In the genomic region with DNA sequence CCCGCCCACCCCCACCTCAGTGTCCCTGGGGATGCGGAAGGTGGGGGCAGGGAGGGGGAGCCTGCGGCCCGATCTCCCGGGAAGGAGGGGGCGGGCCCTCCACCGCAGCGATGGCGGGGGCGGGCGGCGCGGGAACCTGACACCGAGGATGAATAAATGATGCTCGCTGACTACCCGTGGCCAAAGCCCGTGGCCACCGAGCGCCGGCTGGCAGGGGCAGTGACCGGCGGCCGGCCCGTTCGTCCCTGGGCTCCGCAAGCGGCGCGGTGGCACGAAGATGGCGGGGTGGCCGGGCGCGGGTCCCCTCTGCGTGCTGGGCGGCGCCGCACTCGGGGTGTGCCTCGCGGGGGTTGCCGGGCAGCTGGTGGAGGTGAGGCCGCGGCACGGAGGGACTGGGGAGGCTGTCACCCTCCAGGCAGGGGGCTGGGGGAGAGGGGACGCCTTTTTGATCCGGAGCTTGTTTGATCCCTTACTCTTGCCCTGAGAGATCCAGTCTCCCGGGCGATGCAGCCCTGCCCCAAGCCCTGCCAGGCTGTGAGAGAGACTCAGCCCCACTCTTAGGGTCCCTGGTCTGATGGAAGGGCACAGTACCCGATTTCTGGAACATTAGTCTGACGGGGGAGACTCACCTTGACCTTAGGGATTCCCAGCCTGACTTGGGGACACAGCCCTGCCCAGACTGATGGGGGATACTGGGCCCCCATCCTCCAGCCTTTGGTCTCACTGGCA, we compare ENCODE assay signal across 9 cellular contexts. TPM values are rescaled to one million over a fixed set of nuclear protein-coding genes. Genes with fewer than 3 reads are reported as not detected.
A peak's percentile ranks its signal among the peaks of the same experiment; 100 is the strongest.
DNase-seq lines count a peak whose midpoint lies in the region; ATAC-seq and TF ChIP-seq lines count a peak whose summit lies in the region.
"Had no signal": no experiment of that assay in that cellular context is flagged by ENCODE, and none has a peak within 500 bp of the region (broad histone marks: within the 10 kb centered on the region; RNA-seq: fewer than 3 reads in every experiment).

A gene with protein sequence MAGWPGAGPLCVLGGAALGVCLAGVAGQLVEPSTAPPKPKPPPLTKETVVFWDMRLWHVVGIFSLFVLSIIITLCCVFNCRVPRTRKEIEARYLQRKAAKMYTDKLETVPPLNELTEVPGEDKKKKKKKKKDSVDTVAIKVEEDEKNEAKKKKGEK (plus strand): TSS at position 182 of the 729 bp plus-strand sequence. CDS start 96 bp downstream, at position 278.

- no peaks in the 10 kb centered on the region for H3K9me3 Mint-ChIP-seq in activated CD4-positive, alpha-beta memory T cell treated with anti-CD3 and anti-CD28 coated beads for 36 hours
- H3K9me3 Mint-ChIP-seq in activated CD4-positive, alpha-beta memory T cell treated with anti-CD3 and anti-CD28 coated beads, Interleukin-2, amount 10 ng/mL, durations not matched to agents 7 days and 5 days = no peaks in the 10 kb centered on the region
- H3K9me3 Mint-ChIP-seq: T-helper 1 cell treated with Interleukin-12 subunit alpha and Interleukin-12 subunit beta and Interleukin-4 antibody, amounts not matched to agents 30 μg/mL and 1 μg/mL, for 36 hours had no signal

- no peaks in the 10 kb centered on the region for H3K9me3 ChIP-seq in thoracic aorta

- peaks cover 2% of the 10 kb centered on the region for H3K27me3 Mint-ChIP-seq in activated CD4-positive, alpha-beta memory T cell treated with anti-CD3 and anti-CD28 coated beads for 36 hours
- H3K27me3 Mint-ChIP-seq in activated CD4-positive, alpha-beta memory T cell treated with anti-CD3 and anti-CD28 coated beads, Interleukin-2, amount 10 ng/mL, durations not matched to agents 7 days and 5 days = peaks cover 31% of the 10 kb centered on the region

- H3K36me3 Mint-ChIP-seq in activated CD4-positive, alpha-beta memory T cell treated with anti-CD3 and anti-CD28 coated beads for 36 hours = no peaks in the 10 kb centered on the region
- H3K36me3 Mint-ChIP-seq in activated CD4-positive, alpha-beta memory T cell treated with anti-CD3 and anti-CD28 coated beads, Interleukin-2, amount 10 ng/mL, durations not matched to agents 7 days and 5 days (ENCODE audit: low read depth) = no peaks in the 10 kb centered on the region

- intact Hi-C loops in activated CD4-positive, alpha-beta memory T cell treated with anti-CD3 and anti-CD28 coated beads for 36 hours (cut with micrococcal nuclease) = loop anchor here (10.0 kb wide), 1 partner anchor 163 kb away; the partner anchor contains the start of gene MYL3

- H3K27ac ChIP-seq in angular gyrus (ENCODE audit: low read depth, low read length) (peak within 1 kb of the TSS; percentile 92), thoracic aorta (no peak within 1 kb of the TSS)

- TF ChIP-seq CTCF in thoracic aorta (IDR thresholded peaks at IDR 0.05) = no peak

- DNase-seq in activated CD4-positive, alpha-beta memory T cell treated with anti-CD3 and anti-CD28 coated beads for 36 hours = peak; percentile 17
- no peak for DNase-seq in activated CD4-positive, alpha-beta memory T cell treated with anti-CD3 and anti-CD28 coated beads, Interleukin-2, amount 10 ng/mL, durations not matched to agents 7 days and 5 days
- DNase-seq in iPS-NIHi11 (ENCODE audit: low spot score) = peak; percentile 59
- DNase-seq in thoracic aorta (ENCODE audit: low spot score) = no peak
- DNase-seq in NCI-H2196 (lab: John Stamatoyannopoulos, UW; ENCODE audit: unreplicated experiment) = no peak
- DNase-seq in activated CD8-positive, alpha-beta memory T cell treated with anti-CD3 and anti-CD28 coated beads, Interleukin-2, amount 50 U/mL, for 4 hours = no peak

- no peaks in the 10 kb centered on the region for H3K36me3 ChIP-seq in thoracic aorta

- peaks cover 21 to 34% of the 10 kb centered on the region in 2 donors for H3K4me1 ChIP-seq in thoracic aorta (ENCODE audit: control insufficient read depth in 1 of 2, low read depth in 2 of 2)

- H3K4me3 ChIP-seq in thoracic aorta = peak within 1 kb of the TSS; percentile 75

- POLR2A ChIA-PET in activated CD4-positive, alpha-beta memory T cell treated with anti-CD3 and anti-CD28 coated beads for 36 hours (lab: Charles Lee) = no interaction called here
- POLR2A ChIA-PET in activated CD4-positive, alpha-beta memory T cell treated with anti-CD3 and anti-CD28 coated beads, Interleukin-2, amount 10 ng/mL, durations not matched to agents 7 days and 5 days (lab: Charles Lee) = no interaction called here

- CTCF ChIA-PET in activated CD4-positive, alpha-beta memory T cell treated with anti-CD3 and anti-CD28 coated beads for 36 hours (lab: Charles Lee) = interaction anchor here (2.0 to 3.0 kb wide), 2 partner anchors 165 to 194 kb away, joined by 5 to 13 read pairs; no protein-coding TSS in a partner anchor
- CTCF ChIA-PET in activated CD4-positive, alpha-beta memory T cell treated with anti-CD3 and anti-CD28 coated beads, Interleukin-2, amount 10 ng/mL, durations not matched to agents 7 days and 5 days (lab: Charles Lee) = interaction anchor here (1.2 kb wide), 1 partner anchor 193 kb away, joined by 4 read pairs; no protein-coding TSS in a partner anchor

- no peaks in the 10 kb centered on the region for H3K27me3 ChIP-seq in thoracic aorta (replicated peaks; ENCODE audit: insufficient read depth)

- no peak within 1 kb of the TSS for H3K4me3 Mint-ChIP-seq in activated CD4-positive, alpha-beta memory T cell treated with anti-CD3 and anti-CD28 coated beads for 36 hours
- H3K4me3 Mint-ChIP-seq in activated CD4-positive, alpha-beta memory T cell treated with anti-CD3 and anti-CD28 coated beads, Interleukin-2, amount 10 ng/mL, durations not matched to agents 7 days and 5 days = no peak within 1 kb of the TSS
- H3K4me3 Mint-ChIP-seq: T-helper 1 cell treated with Interleukin-12 subunit alpha and Interleukin-12 subunit beta and Interleukin-4 antibody, amounts not matched to agents 30 μg/mL and 1 μg/mL, for 36 hours had no signal

- H3K4me1 Mint-ChIP-seq in activated CD4-positive, alpha-beta memory T cell treated with anti-CD3 and anti-CD28 coated beads for 36 hours (ENCODE audit: low read depth) = peaks cover 15% of the 10 kb centered on the region
- H3K4me1 Mint-ChIP-seq in activated CD4-positive, alpha-beta memory T cell treated with anti-CD3 and anti-CD28 coated beads, Interleukin-2, amount 10 ng/mL, durations not matched to agents 7 days and 5 days = no peaks in the 10 kb centered on the region

- ATAC-seq in thoracic aorta (ENCODE audit: insufficient number of reproducible peaks, low FRiP score, low read depth) (no peak), GM18861 (IDR thresholded peaks at IDR 0.05; ENCODE audit: unreplicated experiment) (no peak)

- H3K27ac Mint-ChIP-seq in activated CD4-positive, alpha-beta memory T cell treated with anti-CD3 and anti-CD28 coated beads for 36 hours = no peak within 1 kb of the TSS
- H3K27ac Mint-ChIP-seq in activated CD4-positive, alpha-beta memory T cell treated with anti-CD3 and anti-CD28 coated beads, Interleukin-2, amount 10 ng/mL, durations not matched to agents 7 days and 5 days = no peak within 1 kb of the TSS
- H3K27ac Mint-ChIP-seq: T-helper 1 cell treated with Interleukin-12 subunit alpha and Interleukin-12 subunit beta and Interleukin-4 antibody, amounts not matched to agents 30 μg/mL and 1 μg/mL, for 36 hours had no signal

RNA-seq across cellular contexts. Expression of the gene that starts here (rescaled TPM):
- total RNA-seq in activated CD4-positive, alpha-beta memory T cell treated with anti-CD3 and anti-CD28 coated beads for 36 hours = 1 to 10 TPM in 1 of 2 experiments, under 1 TPM in 1; 0.93 to 1.3 TPM
- under 1 TPM; 0.20 to 0.63 TPM for total RNA-seq in activated CD4-positive, alpha-beta memory T cell treated with anti-CD3 and anti-CD28 coated beads, Interleukin-2, amount 10 ng/mL, durations not matched to agents 7 days and 5 days
- total RNA-seq in thoracic aorta = not detected

Comparison
In these comparisons a context has a peak if more than half of its experiments do, and no peak if none do; other contexts are left out.
1. DNase-seq: peak in activated CD4-positive, alpha-beta memory T cell treated with anti-CD3 and anti-CD28 coated beads for 36 hours (single experiment) and iPS-NIHi11 (single experiment); none in activated CD4-positive, alpha-beta memory T cell treated with anti-CD3 and anti-CD28 coated beads, Interleukin-2, amount 10 ng/mL, durations not matched to agents 7 days and 5 days (single experiment), thoracic aorta (single experiment), NCI-H2196 (single experiment) and activated CD8-positive, alpha-beta memory T cell treated with anti-CD3 and anti-CD28 coated beads, Interleukin-2, amount 50 U/mL, for 4 hours (single experiment).